Comparison of ENCODE assay signal across 25 cellular contexts in genomic region chr12:69459477-69459876, GRCh38. TPM values are rescaled to one million over a fixed set of nuclear protein-coding genes. Genes with fewer than 3 reads are reported as not detected.
A peak's percentile ranks its signal among the peaks of the same experiment; 100 is the strongest.
DNase-seq lines count a peak whose midpoint lies in the region; TF ChIP-seq lines count a peak whose summit lies in the region.
"Had no signal": no experiment of that assay in that cellular context is flagged by ENCODE, and none has a peak within 500 bp of the region (broad histone marks: within the 10 kb centered on the region; RNA-seq: fewer than 3 reads in every experiment).

No MANE protein-coding gene starts in this region.

- H3K27me3 Mint-ChIP-seq in type B pancreatic cell: no peaks in the 10 kb centered on the region
- H3K27me3 Mint-ChIP-seq: activated CD4-positive, alpha-beta memory T cell treated with anti-CD3 and anti-CD28 coated beads for 36 hours had no signal

- DNase-seq in SK-N-DZ (ENCODE audit: low spot score) (peak; percentile 32), foreskin melanocyte (peak; percentile 44), type B pancreatic cell (ENCODE audit: extremely low spot score, unreplicated experiment) (no peak), NCI-H526 treated with DMSO at 0.1 percent for 48 hours (lab: John Stamatoyannopoulos, UW) (no peak), A673 (ENCODE audit: low spot score) (no peak), T-helper 2 cell (no peak)
- DNase-seq: activated CD4-positive, alpha-beta memory T cell treated with anti-CD3 and anti-CD28 coated beads for 36 hours; activated CD8-positive, alpha-beta memory T cell treated with anti-CD3 and anti-CD28 coated beads, Interleukin-2, amount 50 U/mL, for 4 hours; activated naive CD4-positive, alpha-beta T cell treated with anti-CD3 and anti-CD28 coated beads, Interleukin-2, amount 50 U/mL, for 16 hours; amniotic stem cell; colonic mucosa; effector memory CD4-positive, alpha-beta T cell; EL; GOT3; NCI-H1105; NCI-H1930; ovary; stimulated activated CD4-positive, alpha-beta T cell treated with anti-CD3 and anti-CD28 coated beads, Interleukin-4, amount 100 ng/mL, for 1 hour; T-helper 1 cell had no signal

- no peak overlapping the region for H3K27ac ChIP-seq in A673 (ENCODE audit: low read depth, low read length, poor library complexity, severe bottlenecking)
- H3K27ac ChIP-seq: breast epithelium, colonic mucosa, ovary, right atrium auricular region, SJSA1 had no signal

- TF ChIP-seq CTCF in type B pancreatic cell (conservative IDR thresholded peaks at IDR 0.05): no peak
- TF ChIP-seq CTCF in A673 (conservative IDR thresholded peaks at IDR 0.05; ENCODE audit: low read depth, low read length): no peak

- H3K27me3 ChIP-seq in neuron (ENCODE audit: insufficient read depth, low read length): no peaks in the 10 kb centered on the region
- no peaks in the 10 kb centered on the region for H3K27me3 ChIP-seq in A673 (replicated peaks; ENCODE audit: insufficient read depth, low read depth, low read length, poor library complexity)
- H3K27me3 ChIP-seq: breast epithelium, colonic mucosa, ovary, right atrium auricular region, SJSA1 had no signal

- peaks cover 10% of the 10 kb centered on the region for H3K4me1 Mint-ChIP-seq in type B pancreatic cell (ENCODE audit: unreplicated experiment)
- H3K4me1 Mint-ChIP-seq: memory B cell had no signal

- POLR2A ChIA-PET in A673 (lab: Charles Lee; ENCODE audit: low non-redundant PET): no interaction called here

- peak overlapping the region; percentile 50 for H3K27ac Mint-ChIP-seq in type B pancreatic cell
- H3K27ac Mint-ChIP-seq: activated CD4-positive, alpha-beta memory T cell treated with anti-CD3 and anti-CD28 coated beads for 36 hours; memory B cell had no signal

- H3K4me3 Mint-ChIP-seq in type B pancreatic cell: no peak overlapping the region
- H3K4me3 Mint-ChIP-seq: activated CD4-positive, alpha-beta memory T cell treated with anti-CD3 and anti-CD28 coated beads for 36 hours; memory B cell had no signal

- peak overlapping the region; percentile 51 for H2AFZ ChIP-seq in neuron (ENCODE audit: low read depth, low read length)

- CTCF ChIA-PET in A673 (lab: Charles Lee): no interaction called here

- H3K4me1 ChIP-seq in neuron (ENCODE audit: insufficient read depth, low read length) (peaks cover 5% of the 10 kb centered on the region), A673 (ENCODE audit: insufficient read depth, low read length, poor library complexity, severe bottlenecking) (no peaks in the 10 kb centered on the region)
- H3K4me1 ChIP-seq: breast epithelium, colonic mucosa, right atrium auricular region, SJSA1 had no signal

- H3K4me3 ChIP-seq in neuron (ENCODE audit: low read length): no peak overlapping the region
- H3K4me3 ChIP-seq in A673 (ENCODE audit: low read depth, low read length, poor library complexity, severe bottlenecking): no peak overlapping the region
- H3K4me3 ChIP-seq: breast epithelium, colonic mucosa, GM12878, ovary, right atrium auricular region, SJSA1 had no signal

- H3K36me3 Mint-ChIP-seq in type B pancreatic cell: no peaks in the 10 kb centered on the region
- H3K36me3 Mint-ChIP-seq: activated CD4-positive, alpha-beta memory T cell treated with anti-CD3 and anti-CD28 coated beads for 36 hours; memory B cell had no signal

- H3K9me3 ChIP-seq in neuron (ENCODE audit: low read length): no peaks in the 10 kb centered on the region
- no peaks in the 10 kb centered on the region for H3K9me3 ChIP-seq in A673 (ENCODE audit: low read depth, low read length, poor library complexity, severe bottlenecking)
- H3K9me3 ChIP-seq: breast epithelium, colonic mucosa, ovary, right atrium auricular region, SJSA1 had no signal

- BruUV-seq in A673 (replicated peaks; lab: Mats Ljungman, UMichigan): no TSS peak

- no peaks in the 10 kb centered on the region for H3K36me3 ChIP-seq in neuron (ENCODE audit: insufficient read depth, low read length)
- no peaks in the 10 kb centered on the region for H3K36me3 ChIP-seq in A673 (ENCODE audit: insufficient read depth, low read length, poor library complexity, severe bottlenecking)
- H3K36me3 ChIP-seq: breast epithelium, colonic mucosa, ovary, right atrium auricular region, SJSA1 had no signal

- no peaks in the 10 kb centered on the region for H3K9me3 Mint-ChIP-seq in type B pancreatic cell
- H3K9me3 Mint-ChIP-seq: activated CD4-positive, alpha-beta memory T cell treated with anti-CD3 and anti-CD28 coated beads for 36 hours; memory B cell had no signal

- intact Hi-C loops in A673 (cut with micrococcal nuclease; ENCODE audit: unreplicated experiment): no loop called here

RNA-seq across cellular contexts. Expression of gene FRS2, which starts 10.7 kb away (rescaled TPM):
- 12.3 and 24.9 TPM in 2 replicates for polyA plus RNA-seq in SK-N-DZ (2014; cell fraction: cytosol; rRNA removed)
- polyA plus RNA-seq in SK-N-DZ (2014; cell fraction: nucleus; rRNA removed): 12.7 and 21.3 TPM in 2 replicates
- total RNA-seq in type B pancreatic cell (ENCODE audit: low replicate concordance) (39.5 and 41.2 TPM in 2 replicates), A673 (2021) (34.2 and 34.5 TPM in 2 replicates)

Comparison
In these comparisons a context has a peak if more than half of its experiments do, and no peak if none do; other contexts are left out.
1. DNase-seq: peak in SK-N-DZ (single experiment) and foreskin melanocyte (single experiment); none in type B pancreatic cell (single experiment), NCI-H526 treated with DMSO at 0.1 percent for 48 hours (single experiment), A673 (single experiment) and T-helper 2 cell (0 of 5).